Comparison of ENCODE assay signal across 22 cellular contexts in the genomic region with DNA sequence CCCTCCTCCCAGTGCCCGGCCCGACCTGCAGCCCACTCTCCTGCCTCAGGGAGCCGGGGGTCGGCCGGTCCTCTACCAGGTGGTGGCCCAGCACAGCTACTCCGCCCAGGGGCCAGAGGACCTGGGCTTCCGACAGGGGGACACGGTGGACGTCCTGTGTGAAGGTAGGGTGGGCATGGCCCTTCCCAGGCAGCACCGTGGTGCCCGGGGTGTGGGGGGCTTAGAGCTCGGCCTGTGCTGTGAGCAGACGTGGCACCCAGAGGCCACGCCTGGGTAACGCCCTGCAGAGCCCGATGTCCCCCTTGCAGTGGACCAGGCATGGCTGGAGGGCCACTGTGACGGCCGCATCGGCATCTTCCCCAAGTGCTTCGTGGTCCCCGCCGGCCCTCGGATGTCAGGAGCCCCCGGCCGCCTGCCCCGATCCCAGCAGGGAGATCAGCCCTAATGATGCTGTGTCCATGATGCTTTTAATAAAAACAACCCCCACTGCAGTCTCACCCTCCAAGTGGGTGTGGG. TPM values are rescaled to one million over a fixed set of nuclear protein-coding genes. Genes with fewer than 3 reads are reported as not detected.
"Had no signal": no experiment of that assay in that cellular context is flagged by ENCODE, and none has a peak within 500 bp of the region (broad histone marks: within the 10 kb centered on the region; RNA-seq: fewer than 3 reads in every experiment).

No MANE protein-coding gene starts in this region.

- H3K36me3 Mint-ChIP-seq: activated naive CD8-positive, alpha-beta T cell treated with anti-CD3 and anti-CD28 coated beads for 36 hours; memory B cell; natural killer cell treated with Interleukin-12 subunit alpha and Interleukin-12 subunit beta and Interleukin-15 and Interleukin-18, amount 100 ng/mL, for 72 hours had no signal

- H3K27me3 ChIP-seq: ovary, testis, vagina had no signal

- H3K36me3 ChIP-seq: neutrophil, ovary, vagina had no signal

- H3K27me3 Mint-ChIP-seq: activated CD4-positive, alpha-beta T cell treated with anti-CD3 and anti-CD28 coated beads for 36 hours; activated naive CD8-positive, alpha-beta T cell treated with anti-CD3 and anti-CD28 coated beads for 36 hours; natural killer cell treated with Interleukin-12 subunit alpha and Interleukin-12 subunit beta and Interleukin-15 and Interleukin-18, amount 100 ng/mL, for 72 hours; T-helper 17 cell had no signal

- ATAC-seq: left lobe of liver; natural killer cell treated with Interleukin-12 subunit alpha and Interleukin-12 subunit beta and Interleukin-15 and Interleukin-18, amount 100 ng/mL, for 72 hours; T-helper 17 cell had no signal

- H3K9me3 ChIP-seq: neutrophil, ovary, testis, vagina had no signal

- H3K4me3 Mint-ChIP-seq: activated B cell treated with CpG ODN at 0.5 μM for 24 hours; activated CD4-positive, alpha-beta T cell treated with anti-CD3 and anti-CD28 coated beads for 36 hours; activated naive CD8-positive, alpha-beta T cell treated with anti-CD3 and anti-CD28 coated beads for 36 hours; memory B cell; natural killer cell treated with Interleukin-12 subunit alpha and Interleukin-12 subunit beta and Interleukin-15 and Interleukin-18, amount 100 ng/mL, for 72 hours; T-helper 17 cell had no signal

- H3K9me3 Mint-ChIP-seq: activated B cell treated with CpG ODN at 0.5 μM for 24 hours; activated naive CD8-positive, alpha-beta T cell treated with anti-CD3 and anti-CD28 coated beads for 36 hours; memory B cell; natural killer cell treated with Interleukin-12 subunit alpha and Interleukin-12 subunit beta and Interleukin-15 and Interleukin-18, amount 100 ng/mL, for 72 hours had no signal

- H3K4me3 ChIP-seq: ovary, testis, vagina had no signal

- H3K4me1 Mint-ChIP-seq: activated CD4-positive, alpha-beta T cell treated with anti-CD3 and anti-CD28 coated beads for 36 hours; activated naive CD8-positive, alpha-beta T cell treated with anti-CD3 and anti-CD28 coated beads for 36 hours; T-helper 17 cell had no signal

- H3K27ac ChIP-seq: epithelial cell of prostate, neutrophil, ovary, testis, vagina had no signal

- H3K27ac Mint-ChIP-seq: activated B cell treated with CpG ODN at 0.5 μM for 24 hours; activated CD4-positive, alpha-beta T cell treated with anti-CD3 and anti-CD28 coated beads for 36 hours; activated naive CD8-positive, alpha-beta T cell treated with anti-CD3 and anti-CD28 coated beads for 36 hours; memory B cell; natural killer cell treated with Interleukin-12 subunit alpha and Interleukin-12 subunit beta and Interleukin-15 and Interleukin-18, amount 100 ng/mL, for 72 hours; T-helper 17 cell had no signal

- DNase-seq: activated B cell treated with CpG ODN at 0.5 μM for 24 hours; activated CD4-positive, alpha-beta T cell treated with anti-CD3 and anti-CD28 coated beads for 36 hours; activated CD4-positive, alpha-beta T cell treated with anti-CD3 and anti-CD28 coated beads, Interleukin-2, amount 50 U/mL, for 4 hours; activated CD8-positive, alpha-beta memory T cell treated with anti-CD3 and anti-CD28 coated beads for 24 hours; activated naive CD4-positive, alpha-beta T cell treated with Interleukin-2 at 50 U/mL for 16 hours; activated naive CD8-positive, alpha-beta T cell treated with anti-CD3 and anti-CD28 coated beads for 36 hours; activated T-cell treated with anti-CD3 and anti-CD28 coated beads, Interleukin-2, amount 50 U/mL, for 48 hours; amygdala; stimulated activated CD4-positive, alpha-beta T cell treated with anti-CD3 and anti-CD28 coated beads, Interleukin-4, amount 100 ng/mL, for 1 hour; stimulated activated naive CD4-positive, alpha-beta T cell; testis; trophoblast cell had no signal

RNA-seq across cellular contexts. Expression of gene ENTPD8, which starts 7.2 kb away (rescaled TPM):
- total RNA-seq: activated B cell treated with CpG ODN at 0.5 μM for 24 hours; activated CD4-positive, alpha-beta T cell treated with anti-CD3 and anti-CD28 coated beads for 36 hours; activated naive CD8-positive, alpha-beta T cell treated with anti-CD3 and anti-CD28 coated beads for 36 hours; natural killer cell treated with Interleukin-12 subunit alpha and Interleukin-12 subunit beta and Interleukin-15 and Interleukin-18, amount 100 ng/mL, for 72 hours; T-helper 17 cell; vagina had no signal
- polyA plus RNA-seq: keratinocyte had no signal

RNA-seq across cellular contexts. Expression of gene NOXA1, which starts 10.8 kb away (rescaled TPM):
- total RNA-seq: fibroblast of villous mesenchyme had no signal
